In the genomic region with DNA sequence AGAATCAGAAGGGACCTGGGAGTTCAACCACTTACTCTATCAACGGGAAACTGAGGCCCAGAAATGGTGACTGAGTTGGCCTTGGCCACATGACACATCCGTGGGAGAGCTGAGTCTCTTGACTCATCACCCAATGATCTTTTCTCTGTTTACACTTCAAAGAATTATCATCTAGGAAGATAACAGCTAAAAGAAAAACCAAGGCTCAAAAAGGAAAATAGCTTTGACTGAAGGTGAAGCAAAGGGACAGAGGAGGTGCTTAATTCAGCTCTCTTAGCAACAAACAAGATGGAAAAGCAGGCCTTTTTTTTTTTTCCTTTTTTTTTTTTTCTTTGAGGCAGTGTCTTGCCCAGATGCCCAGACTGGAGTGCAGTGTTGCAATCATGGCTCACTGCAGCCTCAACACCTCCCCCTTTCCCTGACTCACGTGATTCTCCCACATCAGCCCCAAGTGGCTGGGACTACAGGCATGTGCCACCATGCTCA, we compare ENCODE assay signal across 12 cellular contexts. TPM values are rescaled to one million over a fixed set of nuclear protein-coding genes. Genes with fewer than 3 reads are reported as not detected.
DNase-seq lines count a peak whose midpoint lies in the region; ATAC-seq, FAIRE-seq and TF ChIP-seq lines count a peak whose summit lies in the region.
"Had no signal": no experiment of that assay in that cellular context is flagged by ENCODE, and none has a peak within 500 bp of the region (broad histone marks: within the 10 kb centered on the region; RNA-seq: fewer than 3 reads in every experiment).

No MANE protein-coding gene starts in this region.

- H3K4me3 Mint-ChIP-seq in activated naive CD8-positive, alpha-beta T cell treated with anti-CD3 and anti-CD28 coated beads, Interleukin-2, amount 50 U/mL, for 24 hours: no peak overlapping the region
- no peak overlapping the region for H3K4me3 Mint-ChIP-seq in activated naive CD8-positive, alpha-beta T cell treated with anti-CD3 and anti-CD28 coated beads for 36 hours
- H3K4me3 Mint-ChIP-seq in astrocyte (ENCODE audit: unreplicated experiment): no peak overlapping the region

- no peak overlapping the region for H3K27ac ChIP-seq in astrocyte (ENCODE audit: low read depth, low read length)
- H3K27ac ChIP-seq in upper lobe of right lung: no peak overlapping the region

- no peak for FAIRE-seq in astrocyte (lab: Jason Lieb, UNC)
- FAIRE-seq: colon had no signal

- no peaks in the 10 kb centered on the region for H4K20me1 ChIP-seq in astrocyte (ENCODE audit: insufficient read depth, low read length)

- H3K9me3 ChIP-seq in astrocyte (ENCODE audit: insufficient read depth, low read depth, low read length) (no peaks in the 10 kb centered on the region), upper lobe of right lung (no peaks in the 10 kb centered on the region)

- H3K4me1 ChIP-seq in astrocyte (ENCODE audit: insufficient read depth, low read length) (no peaks in the 10 kb centered on the region), upper lobe of right lung (no peaks in the 10 kb centered on the region)

- no peak for DNase-seq in activated naive CD8-positive, alpha-beta T cell treated with anti-CD3 and anti-CD28 coated beads, Interleukin-2, amount 50 U/mL, for 24 hours
- no peak for DNase-seq in activated naive CD8-positive, alpha-beta T cell treated with anti-CD3 and anti-CD28 coated beads for 36 hours
- peak; percentile 29 for DNase-seq in astrocyte (ENCODE audit: low read depth)
- peak; percentile 78 for DNase-seq in iris pigment epithelial cell (ENCODE audit: low read depth)
- DNase-seq in upper lobe of right lung: no peak
- DNase-seq in LoVo (ENCODE audit: low spot score): no peak
- DNase-seq: activated CD4-positive, CD25-positive, alpha-beta regulatory T cell treated with anti-CD3 and anti-CD28 coated beads, Interleukin-2, amount 50 U/mL, for 72 hours; islet precursor cell; NCI-H69 had no signal

- H3K36me3 ChIP-seq in astrocyte (ENCODE audit: insufficient read depth, low read length) (peaks cover 24% of the 10 kb centered on the region), upper lobe of right lung (peaks cover 24% of the 10 kb centered on the region)

- peak overlapping the region; percentile 15 for H3K4me2 ChIP-seq in astrocyte (ENCODE audit: low read length)

- peaks cover 14% of the 10 kb centered on the region for H3K4me1 Mint-ChIP-seq in activated naive CD8-positive, alpha-beta T cell treated with anti-CD3 and anti-CD28 coated beads, Interleukin-2, amount 50 U/mL, for 24 hours
- H3K4me1 Mint-ChIP-seq in activated naive CD8-positive, alpha-beta T cell treated with anti-CD3 and anti-CD28 coated beads for 36 hours: peaks cover 12% of the 10 kb centered on the region
- peaks cover 12% of the 10 kb centered on the region for H3K4me1 Mint-ChIP-seq in astrocyte (ENCODE audit: low read depth, unreplicated experiment)

- H3K79me2 ChIP-seq in astrocyte (ENCODE audit: insufficient read depth, low read length): no peaks in the 10 kb centered on the region

- H3K36me3 Mint-ChIP-seq in activated naive CD8-positive, alpha-beta T cell treated with anti-CD3 and anti-CD28 coated beads, Interleukin-2, amount 50 U/mL, for 24 hours (ENCODE audit: low read depth): peaks cover 53% of the 10 kb centered on the region
- H3K36me3 Mint-ChIP-seq in activated naive CD8-positive, alpha-beta T cell treated with anti-CD3 and anti-CD28 coated beads for 36 hours: peaks cover 35% of the 10 kb centered on the region
- peaks cover 22% of the 10 kb centered on the region for H3K36me3 Mint-ChIP-seq in astrocyte (ENCODE audit: low read depth, unreplicated experiment)

- no peak overlapping the region for H2AFZ ChIP-seq in astrocyte (ENCODE audit: low read depth, low read length)

- intact Hi-C loops in upper lobe of right lung (cut with DNase I): no loop called here

- no peaks in the 10 kb centered on the region for H3K27me3 Mint-ChIP-seq in activated naive CD8-positive, alpha-beta T cell treated with anti-CD3 and anti-CD28 coated beads, Interleukin-2, amount 50 U/mL, for 24 hours
- no peaks in the 10 kb centered on the region for H3K27me3 Mint-ChIP-seq in activated naive CD8-positive, alpha-beta T cell treated with anti-CD3 and anti-CD28 coated beads for 36 hours
- no peaks in the 10 kb centered on the region for H3K27me3 Mint-ChIP-seq in astrocyte (ENCODE audit: low read depth, unreplicated experiment)

- no peaks in the 10 kb centered on the region for H3K9me3 Mint-ChIP-seq in activated naive CD8-positive, alpha-beta T cell treated with anti-CD3 and anti-CD28 coated beads, Interleukin-2, amount 50 U/mL, for 24 hours
- no peaks in the 10 kb centered on the region for H3K9me3 Mint-ChIP-seq in activated naive CD8-positive, alpha-beta T cell treated with anti-CD3 and anti-CD28 coated beads for 36 hours
- H3K9me3 Mint-ChIP-seq in astrocyte (ENCODE audit: unreplicated experiment): peaks cover 6% of the 10 kb centered on the region

- H3K27me3 ChIP-seq in astrocyte (ENCODE audit: insufficient read depth, low read length) (no peaks in the 10 kb centered on the region), upper lobe of right lung (no peaks in the 10 kb centered on the region)

- TF ChIP-seq CTCF in astrocyte (IDR thresholded peaks at IDR 0.05; ENCODE audit: insufficient read depth, low read depth, low read length) (no peak), upper lobe of right lung (IDR thresholded peaks at IDR 0.05) (no peak)

- H3K27ac Mint-ChIP-seq in activated naive CD8-positive, alpha-beta T cell treated with anti-CD3 and anti-CD28 coated beads, Interleukin-2, amount 50 U/mL, for 24 hours: no peak overlapping the region
- no peak overlapping the region for H3K27ac Mint-ChIP-seq in activated naive CD8-positive, alpha-beta T cell treated with anti-CD3 and anti-CD28 coated beads for 36 hours
- peak overlapping the region; percentile 4 for H3K27ac Mint-ChIP-seq in astrocyte (ENCODE audit: unreplicated experiment)

- H3K9ac ChIP-seq in astrocyte (ENCODE audit: low read length): no peak overlapping the region

- ATAC-seq in activated naive CD8-positive, alpha-beta T cell treated with anti-CD3 and anti-CD28 coated beads, Interleukin-2, amount 50 U/mL, for 24 hours: peak; percentile 49
- ATAC-seq in upper lobe of right lung (peak; percentile 85), HG02852 (IDR thresholded peaks at IDR 0.05; ENCODE audit: unreplicated experiment) (no peak), GM21360 (IDR thresholded peaks at IDR 0.05; ENCODE audit: unreplicated experiment) (no peak)

- no peak overlapping the region for H3K4me3 ChIP-seq in astrocyte (ENCODE audit: insufficient read depth, low read depth, low read length)
- no peak overlapping the region for H3K4me3 ChIP-seq in upper lobe of right lung

RNA-seq across cellular contexts. Expression of gene ERCC4, which starts 16.7 kb away (rescaled TPM):
- total RNA-seq in activated naive CD8-positive, alpha-beta T cell treated with anti-CD3 and anti-CD28 coated beads for 36 hours: 10 to 100 TPM; 14.0 to 16.3 TPM
- 13.9 and 15.6 TPM in 2 replicates for total RNA-seq in astrocyte
- 9.6 TPM for total RNA-seq in upper lobe of right lung

Comparison
In these comparisons a context has a peak if more than half of its experiments do, and no peak if none do; other contexts are left out.
1. ATAC-seq: peak in activated naive CD8-positive, alpha-beta T cell treated with anti-CD3 and anti-CD28 coated beads, Interleukin-2, amount 50 U/mL, for 24 hours (single experiment) and upper lobe of right lung (single experiment); none in HG02852 (single experiment) and GM21360 (single experiment).
2. DNase-seq: peak in astrocyte (single experiment) and iris pigment epithelial cell (single experiment); none in activated naive CD8-positive, alpha-beta T cell treated with anti-CD3 and anti-CD28 coated beads, Interleukin-2, amount 50 U/mL, for 24 hours (single experiment), activated naive CD8-positive, alpha-beta T cell treated with anti-CD3 and anti-CD28 coated beads for 36 hours (single experiment), upper lobe of right lung (single experiment) and LoVo (single experiment).